In genomic region chr4:17614416-17615299, GRCh38 we compare ENCODE assay signal across 8 cellular contexts. TPM values are rescaled to one million over a fixed set of nuclear protein-coding genes. Genes with fewer than 3 reads are reported as not detected.
DNase-seq lines count a peak whose midpoint lies in the region; TF ChIP-seq lines count a peak whose summit lies in the region.

TSS of gene MED28 (plus strand) at chr4:17614641. CDS start at chr4:17614655, 14 bp downstream.

- no peak within 1 kb of the TSS for H2AK5ac ChIP-seq in mesendoderm (ENCODE audit: low read length)

- peak within 1 kb of the TSS; percentile 90 for H4K8ac ChIP-seq in mesendoderm (ENCODE audit: low read depth, low read length)

- peak within 1 kb of the TSS; percentile 91 for H3K18ac ChIP-seq in mesendoderm (ENCODE audit: low read length)

- peak within 1 kb of the TSS; percentile 91 for H3K56ac ChIP-seq in mesendoderm (ENCODE audit: low read length)

- H3K27me3 ChIP-seq in endocrine pancreas (ENCODE audit: control insufficient read depth, insufficient read depth, low read length) (no peaks in the 10 kb centered on the region), mesendoderm (ENCODE audit: insufficient read depth, low read length, poor library complexity) (no peaks in the 10 kb centered on the region)

- H3K9ac ChIP-seq in endocrine pancreas (ENCODE audit: control insufficient read depth, insufficient read depth, low read length) = peak within 1 kb of the TSS; percentile 98
- H3K9ac ChIP-seq in mesendoderm (ENCODE audit: low read length) = peak within 1 kb of the TSS; percentile 92

- H2BK15ac ChIP-seq in mesendoderm (replicated peaks; ENCODE audit: low read depth) = no peak within 1 kb of the TSS

- H3K9me3 ChIP-seq in endocrine pancreas (ENCODE audit: control insufficient read depth, low read length) = no peaks in the 10 kb centered on the region

- H2BK120ac ChIP-seq in mesendoderm (ENCODE audit: low read depth, low read length) = peak within 1 kb of the TSS; percentile 48

- WGBS in mesendoderm (ENCODE audit: extremely low coverage, insufficient coverage, low lambda C conversion rate) = no CpG with 5 or more reads among the region's 46 CpGs

- H3K79me2 ChIP-seq in mesendoderm (ENCODE audit: control insufficient read depth, insufficient read depth, low read length) = peaks cover 44% of the 10 kb centered on the region

- TF ChIP-seq CTCF in GM20000 (IDR thresholded peaks at IDR 0.05; ENCODE audit: extremely low read depth, missing control alignments) = no peak

- H3K4me2 ChIP-seq in mesendoderm (ENCODE audit: low read length) = peak within 1 kb of the TSS; percentile 63

- peak within 1 kb of the TSS; percentile 14 for H4K5ac ChIP-seq in mesendoderm (ENCODE audit: low read length)

- H3K4me3 ChIP-seq in endocrine pancreas (ENCODE audit: control insufficient read depth, insufficient read depth, low read length) (peak within 1 kb of the TSS; percentile 96), mesendoderm (ENCODE audit: low read length) (peak within 1 kb of the TSS; percentile 95)

- H3K4ac ChIP-seq in mesendoderm (ENCODE audit: low read depth, low read length) = peak within 1 kb of the TSS; percentile 71

- peak; percentile 94 for DNase-seq in COLO829 (ENCODE audit: low spot score)
- peak; percentile 94 for DNase-seq in GM20000 (ENCODE audit: low spot score)
- peak; percentile 96 for DNase-seq in HT-29 (ENCODE audit: low spot score)
- peak; percentile 77 for DNase-seq in NOMO-1 treated with dmso at 0.1 percent for 144 hours (lab: John Stamatoyannopoulos, UW; ENCODE audit: unreplicated experiment)
- DNase-seq in activated CD8-positive, alpha-beta memory T cell treated with anti-CD3 and anti-CD28 coated beads for 48 hours (ENCODE audit: low read depth in 2 of 3, low spot score in 2 of 3) = peak; percentile 87 to 92 (median 90)
- DNase-seq in mesendoderm = peak; percentile 97
- peak; percentile 91 for DNase-seq in stimulated activated CD8-positive, alpha-beta memory T cell treated with anti-CD3 and anti-CD28 coated beads, Interleukin-15, amount 100 ng/mL, for 1 hour (ENCODE audit: low read depth)

- H3K79me1 ChIP-seq in mesendoderm (ENCODE audit: low read length) = peaks cover 18% of the 10 kb centered on the region

- peaks cover 7% of the 10 kb centered on the region for H3K4me1 ChIP-seq in endocrine pancreas (ENCODE audit: control insufficient read depth, insufficient read depth, low read length)
- no peaks in the 10 kb centered on the region for H3K4me1 ChIP-seq in mesendoderm (ENCODE audit: control insufficient read depth, low read depth, low read length)

- H3K36me3 ChIP-seq in endocrine pancreas (ENCODE audit: control insufficient read depth, insufficient read depth, low read length) (no peaks in the 10 kb centered on the region), mesendoderm (ENCODE audit: control insufficient read depth, insufficient read depth, low read length) (peaks cover 3% of the 10 kb centered on the region)

- no peak within 1 kb of the TSS for H3K27ac ChIP-seq in mesendoderm (ENCODE audit: low read depth, low read length)

- no peak within 1 kb of the TSS for H2BK5ac ChIP-seq in mesendoderm (ENCODE audit: low read length)

- no peak within 1 kb of the TSS for H3K23ac ChIP-seq in mesendoderm (ENCODE audit: low read length)

RNA-seq across cellular contexts. Expression of gene MED28, which starts in this region (rescaled TPM):
- 14.6 and 15.0 TPM in 2 replicates for total RNA-seq in HT-29 (2014; rRNA removed; shearing (Covaris generic))
- polyA plus RNA-seq in mesendoderm (2013, experiment 1 of 2) = 28.4 TPM
- polyA plus RNA-seq in mesendoderm (2013, experiment 2 of 2) = 26.4 TPM
